8 cellular contexts compared by ENCODE assay signal in the genomic region with DNA sequence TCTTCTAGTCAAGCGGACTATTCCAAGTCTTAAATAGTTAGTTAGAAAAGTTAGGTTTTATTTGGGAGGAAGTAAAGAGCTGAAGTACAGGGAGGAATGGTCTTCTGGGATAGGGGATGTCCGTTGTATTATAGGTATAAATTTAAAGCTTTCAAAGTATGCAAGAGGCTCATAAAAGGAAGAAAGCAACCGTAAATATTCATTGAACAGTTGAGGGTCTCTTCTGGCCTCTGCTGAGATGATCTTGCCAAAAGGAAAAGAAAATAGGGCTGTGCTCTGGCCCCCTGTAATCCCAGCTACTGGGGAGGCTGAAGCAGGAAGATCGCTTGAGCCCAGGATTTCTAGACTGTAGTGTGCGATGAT. TPM values are rescaled to one million over a fixed set of nuclear protein-coding genes. Genes with fewer than 3 reads are reported as not detected.
DNase-seq lines count a peak whose midpoint lies in the region; ATAC-seq and TF ChIP-seq lines count a peak whose summit lies in the region.

No MANE protein-coding gene starts in this region.

- H2AFZ ChIP-seq in neuronal stem cell (ENCODE audit: low read length): peak overlapping the region; percentile 96

- peak overlapping the region; percentile 94 for H3K4me3 ChIP-seq in CD8-positive, alpha-beta T cell (ENCODE audit: low read depth, low read length)
- H3K4me3 ChIP-seq in neuronal stem cell (ENCODE audit: low read length in 2 of 2): peak overlapping the region in 1 of 2 donors; percentile 61

- no peak overlapping the region for H3K23ac ChIP-seq in neuronal stem cell (ENCODE audit: low read depth, low read length, poor library complexity)

- no peaks in the 10 kb centered on the region for H3K27me3 ChIP-seq in CD8-positive, alpha-beta T cell (ENCODE audit: insufficient read depth, low read length)
- peaks cover 0 to 4% (median 0%) of the 10 kb centered on the region in 3 experiments for H3K27me3 ChIP-seq in neuronal stem cell (ENCODE audit: control insufficient read depth in 3 of 3, insufficient read depth in 3 of 3, low read depth in 1 of 3, low read length in 3 of 3)

- no peak overlapping the region for H2BK5ac ChIP-seq in neuronal stem cell (ENCODE audit: low read length)

- no peak for ATAC-seq in CD8-positive, alpha-beta T cell
- ATAC-seq in effector memory CD8-positive, alpha-beta T cell (replicated peaks): no peak
- ATAC-seq in GM19397 (IDR thresholded peaks at IDR 0.05; ENCODE audit: unreplicated experiment): no peak
- ATAC-seq in GM19452 (IDR thresholded peaks at IDR 0.05; ENCODE audit: unreplicated experiment): no peak

- no peaks in the 10 kb centered on the region for H3K36me3 ChIP-seq in CD8-positive, alpha-beta T cell (ENCODE audit: insufficient read depth, low read length)
- peaks cover 0 to 24% of the 10 kb centered on the region in 2 donors for H3K36me3 ChIP-seq in neuronal stem cell (replicated peaks in 1 of 2; ENCODE audit: control insufficient read depth in 2 of 2, insufficient read depth in 2 of 2, low read length in 2 of 2)

- H3K27ac ChIP-seq in CD8-positive, alpha-beta T cell (ENCODE audit: low read depth, low read length): peak overlapping the region; percentile 34
- peak overlapping the region; percentile 99 for H3K27ac ChIP-seq in neuronal stem cell (replicated peaks; ENCODE audit: low read length)

- no peak for DNase-seq in CD8-positive, alpha-beta T cell
- DNase-seq in NCI-H69 (lab: John Stamatoyannopoulos, UW) (peak; percentile 55), neuronal stem cell (ENCODE audit: low spot score) (no peak), KG1 (lab: John Stamatoyannopoulos, UW) (no peak), OCI-M2 (lab: John Stamatoyannopoulos, UW; ENCODE audit: unreplicated experiment) (no peak)
- no peak for DNase-seq in effector memory CD8-positive, alpha-beta T cell

- H3K4me1 Mint-ChIP-seq in CD8-positive, alpha-beta T cell (ENCODE audit: low read depth): peaks cover 14% of the 10 kb centered on the region
- H3K4me1 Mint-ChIP-seq in effector memory CD8-positive, alpha-beta T cell (ENCODE audit: low read depth in 2 of 2): peaks cover 7% of the 10 kb centered on the region in 2 donors

- no peak overlapping the region for H2AK5ac ChIP-seq in neuronal stem cell (ENCODE audit: low read depth, low read length)

- no peak overlapping the region for H3K4ac ChIP-seq in neuronal stem cell (ENCODE audit: low read length)

- intact Hi-C loops in CD8-positive, alpha-beta T cell (cut with DNase I, micrococcal nuclease): loop anchor here (1.0 to 5.0 kb wide), 8 partner anchors 19 to 332 kb away; a partner anchor contains a TSS

- H3K4me1 ChIP-seq in CD8-positive, alpha-beta T cell (ENCODE audit: insufficient read depth, low read length): peaks cover 7% of the 10 kb centered on the region
- peaks cover 0 to 10% of the 10 kb centered on the region in 2 donors for H3K4me1 ChIP-seq in neuronal stem cell (ENCODE audit: control insufficient read depth in 2 of 2, insufficient read depth in 1 of 2, low read depth in 1 of 2, low read length in 2 of 2)

- peaks cover 2% of the 10 kb centered on the region for H3K36me3 Mint-ChIP-seq in CD8-positive, alpha-beta T cell
- H3K36me3 Mint-ChIP-seq in effector memory CD8-positive, alpha-beta T cell (ENCODE audit: insufficient read depth): peaks cover 2% of the 10 kb centered on the region

- no peak overlapping the region for H2BK15ac ChIP-seq in neuronal stem cell (ENCODE audit: low read length)

- CTCF ChIA-PET in CD8-positive, alpha-beta T cell (lab: Charles Lee): interaction anchor here (0.8 to 2.7 kb wide), 4 partner anchors 14 to 454 kb away, joined by 3 to 18 read pairs (median 3); no protein-coding TSS in a partner anchor

- POLR2A ChIA-PET in CD8-positive, alpha-beta T cell (lab: Charles Lee): interaction anchor here (1.0 to 2.0 kb wide), 8 partner anchors 9 to 260 kb away, joined by 3 to 13 read pairs (median 6); a partner anchor contains a TSS

- H3K4me2 ChIP-seq in neuronal stem cell (ENCODE audit: insufficient read depth, low read length, poor library complexity, severe bottlenecking): peak overlapping the region; percentile 68

- no peak for TF ChIP-seq CTCF in CD8-positive, alpha-beta T cell (IDR thresholded peaks at IDR 0.05)

- peak overlapping the region; percentile 86 for H3K27ac Mint-ChIP-seq in CD8-positive, alpha-beta T cell
- peak overlapping the region; percentile 81 to 98 for H3K27ac Mint-ChIP-seq in effector memory CD8-positive, alpha-beta T cell

- peak overlapping the region; percentile 91 for H3K4me3 Mint-ChIP-seq in CD8-positive, alpha-beta T cell
- H3K4me3 Mint-ChIP-seq in effector memory CD8-positive, alpha-beta T cell: peak overlapping the region; percentile 89 to 91

- no peak overlapping the region for H4K8ac ChIP-seq in neuronal stem cell (ENCODE audit: low read depth, low read length)

- no peak overlapping the region for H4K91ac ChIP-seq in neuronal stem cell (ENCODE audit: low read depth, low read length, poor library complexity)

- no peaks in the 10 kb centered on the region for H3K79me1 ChIP-seq in neuronal stem cell (ENCODE audit: low read depth, low read length)

- no peak overlapping the region for H2BK12ac ChIP-seq in neuronal stem cell (ENCODE audit: low read length)

- H3K9me3 ChIP-seq in CD8-positive, alpha-beta T cell (ENCODE audit: low read length): no peaks in the 10 kb centered on the region
- H3K9me3 ChIP-seq in neuronal stem cell (replicated peaks in 1 of 2; ENCODE audit: control insufficient read depth in 2 of 2, insufficient read depth in 1 of 2, low read depth in 1 of 2, low read length in 2 of 2): peaks cover 0 to 13% of the 10 kb centered on the region in 2 donors

- H3K9ac ChIP-seq in neuronal stem cell (ENCODE audit: low read depth, low read length, poor library complexity): no peak overlapping the region

- H3K18ac ChIP-seq in neuronal stem cell (ENCODE audit: low read length): no peak overlapping the region

- no peaks in the 10 kb centered on the region for H3K27me3 Mint-ChIP-seq in CD8-positive, alpha-beta T cell (ENCODE audit: low read depth)
- H3K27me3 Mint-ChIP-seq in effector memory CD8-positive, alpha-beta T cell: no peaks in the 10 kb centered on the region

- WGBS in neuronal stem cell (ENCODE audit: extremely low coverage in 2 of 2, insufficient read length in 2 of 2, insufficient replicate concordance in 1 of 2), 2 donors: no CpG with 5 or more reads among the region's 5 CpGs

- no peaks in the 10 kb centered on the region for H3K9me3 Mint-ChIP-seq in CD8-positive, alpha-beta T cell
- H3K9me3 Mint-ChIP-seq in effector memory CD8-positive, alpha-beta T cell: no peaks in the 10 kb centered on the region

- no peak overlapping the region for H3K14ac ChIP-seq in neuronal stem cell (ENCODE audit: low read length)

- no peak overlapping the region for H2BK120ac ChIP-seq in neuronal stem cell (ENCODE audit: low read depth, low read length)

RNA-seq across cellular contexts. Expression of a gene that starts 0.4 kb away (rescaled TPM):
- 1 to 10 TPM; 1.7 to 2.2 TPM for total RNA-seq in CD8-positive, alpha-beta T cell
- polyA plus RNA-seq in neuronal stem cell (2013, experiment 1 of 2): 67.8 TPM
- polyA plus RNA-seq in neuronal stem cell (2013, experiment 2 of 2): 67.8 TPM

RNA-seq across cellular contexts. Expression of a gene that starts 4.9 kb away (rescaled TPM):
- total RNA-seq in CD8-positive, alpha-beta T cell: not detected
- polyA plus RNA-seq in neuronal stem cell (2013, experiment 1 of 2): 0.08 TPM
- 0.06 TPM for polyA plus RNA-seq in neuronal stem cell (2013, experiment 2 of 2)

RNA-seq across cellular contexts. Expression of a gene that starts 18.8 kb away (rescaled TPM):
- total RNA-seq in CD8-positive, alpha-beta T cell: 1 to 10 TPM; 6.8 to 6.9 TPM
- 1.0 TPM for polyA plus RNA-seq in neuronal stem cell (2013, experiment 1 of 2)
- 0.97 TPM for polyA plus RNA-seq in neuronal stem cell (2013, experiment 2 of 2)

RNA-seq across cellular contexts. Expression of a gene that starts 38.4 kb away (rescaled TPM):
- 1 to 10 TPM; 1.5 to 1.7 TPM for total RNA-seq in CD8-positive, alpha-beta T cell
- 0.85 TPM for polyA plus RNA-seq in neuronal stem cell (2013, experiment 1 of 2)
- polyA plus RNA-seq in neuronal stem cell (2013, experiment 2 of 2): 0.44 TPM
